9 cellular contexts compared by ENCODE assay signal in genomic region chr6:166588691-166589333, GRCh38. TPM values are rescaled to one million over a fixed set of nuclear protein-coding genes. Genes with fewer than 3 reads are reported as not detected.
DNase-seq lines count a peak whose midpoint lies in the region; ATAC-seq lines count a peak whose summit lies in the region.
"Had no signal": no experiment of that assay in that cellular context is flagged by ENCODE, and none has a peak within 500 bp of the region (broad histone marks: within the 10 kb centered on the region; RNA-seq: fewer than 3 reads in every experiment).

No MANE protein-coding gene starts in this region.

- peak; percentile 71 for DNase-seq in EL
- peak; percentile 67 for DNase-seq in GM23248
- DNase-seq in SK-N-MC (ENCODE audit: low read depth, low spot score), result peak; percentile 44
- peak; percentile 34 to 72 for DNase-seq in lung microvascular endothelial cell (ENCODE audit: low read depth in 2 of 2)
- no peak for DNase-seq in HT-29 (ENCODE audit: low spot score)
- DNase-seq in NCI-H524 (lab: John Stamatoyannopoulos, UW), result no peak
- DNase-seq in T-helper 17 cell, result no peak
- DNase-seq in occipital lobe (lab: John Stamatoyannopoulos, UW), result no peak

- in situ Hi-C loops in GM23248 (cut with MboI), result no loop called here

- no peaks in the 10 kb centered on the region for H3K27me3 ChIP-seq in GM23248 (replicated peaks; ENCODE audit: insufficient read depth)

- H3K4me3 ChIP-seq in GM23248 (no peak overlapping the region), SK-N-MC (peak overlapping the region; percentile 59)

- H3K9me2 ChIP-seq in GM23248 (ENCODE audit: insufficient read depth), result no peaks in the 10 kb centered on the region

- H3K4me1 Mint-ChIP-seq in T-helper 17 cell, result peaks cover 4% of the 10 kb centered on the region

- no peak for ATAC-seq in T-helper 17 cell

- H3K4me1 ChIP-seq in GM23248 (ENCODE audit: insufficient read depth), result peaks cover 30% of the 10 kb centered on the region

- H3K4me2 ChIP-seq in GM23248 (ENCODE audit: unreplicated experiment), result peak overlapping the region; percentile 33

- peaks cover 20% of the 10 kb centered on the region for H3F3A ChIP-seq in GM23248 (ENCODE audit: insufficient read depth)

- H3K9me3 ChIP-seq in GM23248 (ENCODE audit: low read depth) (no peaks in the 10 kb centered on the region), SK-N-MC (ENCODE audit: low read depth, low read length) (no peaks in the 10 kb centered on the region), T-helper 17 cell (ENCODE audit: control insufficient read depth, low read length, poor library complexity, severe bottlenecking) (no peaks in the 10 kb centered on the region)

- H3K27ac ChIP-seq in GM23248 (peak overlapping the region; percentile 25; the same call in 1 of the 2 replicates), SK-N-MC (no peak overlapping the region; the same call in 1 of the 2 replicates)

- H3K36me3 ChIP-seq in GM23248 (ENCODE audit: low read depth) (no peaks in the 10 kb centered on the region), SK-N-MC (ENCODE audit: insufficient read depth, low read length) (no peaks in the 10 kb centered on the region)

- 76% methylated on average over 11 of the region's 11 CpGs for WGBS in GM23248 (ENCODE audit: low coverage in 1 of 2, low lambda C conversion rate in 2 of 2, missing lambda C conversion rate in 2 of 2), 2 experiments

- H3K9ac ChIP-seq in GM23248 (no peak overlapping the region), SK-N-MC (ENCODE audit: insufficient read length) (no peak overlapping the region)

- H4K20me1 ChIP-seq in GM23248 (ENCODE audit: insufficient read depth), result no peaks in the 10 kb centered on the region

- no peak overlapping the region for H2AFZ ChIP-seq in GM23248

- H3K27ac Mint-ChIP-seq in T-helper 17 cell, result no peak overlapping the region

- H3K27me3 Mint-ChIP-seq in T-helper 17 cell, result peaks cover 5% of the 10 kb centered on the region
- H3K27me3 Mint-ChIP-seq: brain had no signal

- no peaks in the 10 kb centered on the region for H3K36me3 Mint-ChIP-seq in T-helper 17 cell (ENCODE audit: low read depth)

- no peak overlapping the region for H3K4me3 Mint-ChIP-seq in T-helper 17 cell

- peaks cover 88% of the 10 kb centered on the region for H3K79me2 ChIP-seq in GM23248 (ENCODE audit: insufficient read depth)

RNA-seq across cellular contexts. Expression of gene RAMACL, which starts 2.3 kb away (rescaled TPM):
- 0.13 and 2.1 TPM in 2 replicates for total RNA-seq in GM23248 (2014; rRNA removed; shearing (Covaris generic))
- polyA plus RNA-seq in GM23248 (2016; fragmentation: Nextera tagmentation; extraction: Ambion mirVana), result 0.31 and 0.33 TPM in 2 replicates
- 1.3 and 2.6 TPM in 2 replicates for total RNA-seq in lung microvascular endothelial cell
- total RNA-seq in HT-29 (2014; rRNA removed; shearing (Covaris generic)), result 0.15 TPM in 1 of 2 replicates, not detected in the other
- under 1 TPM; 0.44 to 0.82 TPM for total RNA-seq in T-helper 17 cell
- 1.2 TPM for total RNA-seq in occipital lobe

RNA-seq across cellular contexts. Expression of gene RPS6KA2, which starts 38.2 kb away (rescaled TPM):
- total RNA-seq in GM23248 (2014; rRNA removed; shearing (Covaris generic)), result 42.0 and 45.1 TPM in 2 replicates
- 44.0 and 49.0 TPM in 2 replicates for polyA plus RNA-seq in GM23248 (2016; fragmentation: Nextera tagmentation; extraction: Ambion mirVana)
- total RNA-seq in lung microvascular endothelial cell, result 121 and 168 TPM in 2 replicates
- 1.1 and 3.4 TPM in 2 replicates for total RNA-seq in HT-29 (2014; rRNA removed; shearing (Covaris generic))
- 1 to 10 TPM; 3.3 to 5.9 TPM for total RNA-seq in T-helper 17 cell
- total RNA-seq in occipital lobe, result 18.4 TPM

Comparison
In these comparisons a context has a peak if more than half of its experiments do, and no peak if none do; other contexts are left out.
1. DNase-seq: peak in EL (single experiment), GM23248 (single experiment), SK-N-MC (single experiment) and lung microvascular endothelial cell (2 of 2); none in HT-29 (single experiment), NCI-H524 (0 of 2), T-helper 17 cell (0 of 3) and occipital lobe (single experiment).